In the genomic region with DNA sequence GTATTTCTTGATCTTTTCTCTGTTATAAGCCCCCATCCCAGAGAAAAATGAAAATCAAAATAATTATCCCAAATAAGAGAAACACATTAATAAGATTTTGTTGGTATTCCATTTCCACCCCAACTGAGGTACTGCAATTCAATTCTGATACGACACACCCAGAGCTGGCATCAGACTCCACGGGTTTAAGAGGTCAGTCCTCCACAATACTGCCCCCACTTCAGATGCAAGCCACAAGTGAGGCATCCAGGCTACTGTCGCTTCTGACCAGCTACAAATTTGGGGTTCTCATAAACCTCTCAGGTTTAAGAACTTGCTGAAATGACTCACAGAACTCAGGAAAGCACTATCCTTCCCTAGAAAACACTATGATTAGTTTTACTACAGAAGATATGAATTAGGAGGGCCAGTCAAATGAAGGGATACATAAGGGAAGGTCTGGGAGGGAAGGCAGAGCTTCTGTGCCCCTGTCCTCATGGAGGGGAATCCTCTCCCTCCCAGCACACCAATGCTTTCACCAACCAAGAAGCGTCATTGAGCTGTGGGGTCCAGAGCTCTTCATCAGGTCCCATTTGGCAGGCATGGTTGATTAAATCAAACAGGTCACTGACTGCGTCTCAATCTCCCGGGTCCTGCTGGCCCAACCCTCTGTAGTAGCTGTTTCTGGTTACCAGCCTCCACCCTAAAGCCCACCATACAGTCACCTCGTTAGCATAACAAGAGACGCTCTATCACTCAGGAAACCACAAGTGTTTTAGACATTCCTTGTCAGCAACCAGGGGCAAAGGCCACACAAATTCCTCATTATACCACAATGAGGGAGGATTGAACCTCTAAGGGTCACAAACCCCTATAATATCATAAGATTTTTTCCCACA, we compare ENCODE assay signal across 22 cellular contexts. TPM values are rescaled to one million over a fixed set of nuclear protein-coding genes. Genes with fewer than 3 reads are reported as not detected.
DNase-seq lines count a peak whose midpoint lies in the region; TF ChIP-seq lines count a peak whose summit lies in the region.
"Had no signal": no experiment of that assay in that cellular context is flagged by ENCODE, and none has a peak within 500 bp of the region (broad histone marks: within the 10 kb centered on the region; RNA-seq: fewer than 3 reads in every experiment).

No MANE protein-coding gene starts in this region.

- no peak overlapping the region for H3K4me3 Mint-ChIP-seq in nephron progenitor cell
- H3K4me3 Mint-ChIP-seq: activated CD4-positive, alpha-beta memory T cell treated with anti-CD3 and anti-CD28 coated beads, Interleukin-2, amount 10 ng/mL, durations not matched to agents 7 days and 5 days; activated naive CD4-positive, alpha-beta T cell treated with anti-CD3 and anti-CD28 coated beads, Interleukin-2, amount 10 ng/mL, durations not matched to agents 7 days and 5 days; activated T-cell treated with anti-CD3 and anti-CD28 coated beads, Interleukin-2, amount 50 U/mL, for 4 hours; B cell; stimulated activated naive CD8-positive, alpha-beta T cell treated with anti-CD3 and anti-CD28 coated beads, Interleukin-15, amount 100 ng/mL, for 72 hours; T-helper 17 cell had no signal

- H3K36me3 ChIP-seq in H7 (replicated peaks; ENCODE audit: control insufficient read depth, insufficient read depth, low read length) (peaks cover 8% of the 10 kb centered on the region), MM.1S (replicated peaks; ENCODE audit: insufficient read depth, low read length) (0 out of 2 replicates have a peak, but pooled peaks cover 5% of the 10 kb centered on the region)

- H3K27ac ChIP-seq in MM.1S (ENCODE audit: low read length), result no peak overlapping the region
- H3K27ac ChIP-seq: ascending aorta, left ventricle myocardium inferior, upper lobe of left lung, VCaP had no signal

- no peak overlapping the region for H2AFZ ChIP-seq in MM.1S (ENCODE audit: low read length)

- H3F3A ChIP-seq in MM.1S (ENCODE audit: insufficient read depth, low read length), result no peaks in the 10 kb centered on the region

- H3K4me2 ChIP-seq in MM.1S (ENCODE audit: low read depth, low read length), result no peak overlapping the region

- H3K27me3 Mint-ChIP-seq in nephron progenitor cell (ENCODE audit: low read depth, poor library complexity), result no peaks in the 10 kb centered on the region
- H3K27me3 Mint-ChIP-seq: activated CD4-positive, alpha-beta memory T cell treated with anti-CD3 and anti-CD28 coated beads, Interleukin-2, amount 10 ng/mL, durations not matched to agents 7 days and 5 days; activated naive CD4-positive, alpha-beta T cell treated with anti-CD3 and anti-CD28 coated beads, Interleukin-2, amount 10 ng/mL, durations not matched to agents 7 days and 5 days; B cell; stimulated activated naive CD8-positive, alpha-beta T cell treated with anti-CD3 and anti-CD28 coated beads, Interleukin-15, amount 100 ng/mL, for 72 hours; T-helper 17 cell had no signal

- no peaks in the 10 kb centered on the region for H3K9me3 ChIP-seq in MM.1S (replicated peaks; ENCODE audit: insufficient read depth, low read length)
- H3K9me3 ChIP-seq: ascending aorta, Caco-2, left ventricle myocardium inferior, upper lobe of left lung had no signal

- H3K9me2 ChIP-seq in MM.1S (replicated peaks; ENCODE audit: insufficient read depth, low read length), result no peaks in the 10 kb centered on the region

- H3K9me3 Mint-ChIP-seq in nephron progenitor cell, result peaks cover 14% of the 10 kb centered on the region

- no peaks in the 10 kb centered on the region for H3K27me3 ChIP-seq in H7 (ENCODE audit: control insufficient read depth, insufficient read depth, low read length)
- no peaks in the 10 kb centered on the region for H3K27me3 ChIP-seq in MM.1S (replicated peaks; ENCODE audit: insufficient read depth, low read length)
- H3K27me3 ChIP-seq: ascending aorta, upper lobe of left lung had no signal

- peak overlapping the region; percentile 11 for H3K27ac Mint-ChIP-seq in nephron progenitor cell
- H3K27ac Mint-ChIP-seq: activated CD4-positive, alpha-beta memory T cell treated with anti-CD3 and anti-CD28 coated beads, Interleukin-2, amount 10 ng/mL, durations not matched to agents 7 days and 5 days; activated naive CD4-positive, alpha-beta T cell treated with anti-CD3 and anti-CD28 coated beads, Interleukin-2, amount 10 ng/mL, durations not matched to agents 7 days and 5 days; B cell; stimulated activated naive CD8-positive, alpha-beta T cell treated with anti-CD3 and anti-CD28 coated beads, Interleukin-15, amount 100 ng/mL, for 72 hours; T-helper 17 cell had no signal

- H3K9ac ChIP-seq in MM.1S (ENCODE audit: low read length), result no peak overlapping the region

- H3K79me2 ChIP-seq in MM.1S (ENCODE audit: low read length), result no peaks in the 10 kb centered on the region

- no peaks in the 10 kb centered on the region for H3K4me1 ChIP-seq in MM.1S (ENCODE audit: low read length)
- H3K4me1 ChIP-seq: ascending aorta, Caco-2, left ventricle myocardium inferior, upper lobe of left lung had no signal

- H4K20me1 ChIP-seq in MM.1S (ENCODE audit: insufficient read depth, low read length), result no peaks in the 10 kb centered on the region

- H3K4me3 ChIP-seq in H7 (ENCODE audit: insufficient read depth, low read depth, low read length) (no peak overlapping the region), MM.1S (ENCODE audit: low read length) (no peak overlapping the region)
- H3K4me3 ChIP-seq: ascending aorta, left ventricle myocardium inferior, upper lobe of left lung had no signal

- TF ChIP-seq CTCF in nephron progenitor cell (IDR thresholded peaks at IDR 0.05) (no peak), MM.1S (IDR thresholded peaks at IDR 0.05; ENCODE audit: low read length) (no peak)

- H3K4me1 Mint-ChIP-seq in nephron progenitor cell, result no peaks in the 10 kb centered on the region
- H3K4me1 Mint-ChIP-seq: B cell had no signal

- DNase-seq in H7, result peak; percentile 40
- peak; percentile 8 for DNase-seq in amniotic epithelial cell (ENCODE audit: low read depth)
- peak; percentile 69 for DNase-seq in iPS DF 4.7 (ENCODE audit: extremely low read depth, low spot score)
- no peak for DNase-seq in nephron progenitor cell
- DNase-seq in NCI-H146 (lab: John Stamatoyannopoulos, UW), result no peak
- DNase-seq in GOT3 (lab: John Stamatoyannopoulos, UW), result no peak
- DNase-seq in MM.1S, result no peak
- no peak for DNase-seq in NCI-H774 (lab: John Stamatoyannopoulos, UW)
- DNase-seq: activated CD4-positive, alpha-beta memory T cell treated with anti-CD3 and anti-CD28 coated beads, Interleukin-2, amount 10 ng/mL, durations not matched to agents 7 days and 5 days; activated naive CD4-positive, alpha-beta T cell treated with anti-CD3 and anti-CD28 coated beads, Interleukin-2, amount 10 ng/mL, durations not matched to agents 7 days and 5 days; activated T-cell treated with anti-CD3 and anti-CD28 coated beads, Interleukin-2, amount 50 U/mL, for 4 hours; cortex of kidney; left ventricle myocardium inferior; SIG-M5; stimulated activated CD4-positive, alpha-beta T cell treated with anti-CD3 and anti-CD28 coated beads, Interleukin-2, amount 100 ng/mL, for 24 hours; stimulated activated naive CD8-positive, alpha-beta T cell treated with anti-CD3 and anti-CD28 coated beads, Interleukin-15, amount 100 ng/mL, for 72 hours; T-helper 17 cell; upper lobe of left lung had no signal

- H3K36me3 Mint-ChIP-seq in nephron progenitor cell (ENCODE audit: low read depth), result peaks cover 46% of the 10 kb centered on the region

RNA-seq across cellular contexts. Expression of a gene that starts 46.2 kb away (rescaled TPM):
- total RNA-seq in H7 (2014; rRNA removed; shearing (Covaris generic)), result 66.4 and 85.8 TPM in 2 replicates

RNA-seq across cellular contexts. Expression of a gene that starts 55.4 kb away (rescaled TPM):
- total RNA-seq in H7 (2014; rRNA removed; shearing (Covaris generic)), result not detected in 2 replicates

Comparison
In these comparisons a context has a peak if more than half of its experiments do, and no peak if none do; other contexts are left out.
1. DNase-seq: peak in H7 (single experiment), amniotic epithelial cell (single experiment) and iPS DF 4.7 (single experiment); none in nephron progenitor cell (single experiment), NCI-H146 (single experiment), GOT3 (single experiment), MM.1S (single experiment) and NCI-H774 (single experiment).